Comparison of ENCODE assay signal across 8 cellular contexts in the genomic region with DNA sequence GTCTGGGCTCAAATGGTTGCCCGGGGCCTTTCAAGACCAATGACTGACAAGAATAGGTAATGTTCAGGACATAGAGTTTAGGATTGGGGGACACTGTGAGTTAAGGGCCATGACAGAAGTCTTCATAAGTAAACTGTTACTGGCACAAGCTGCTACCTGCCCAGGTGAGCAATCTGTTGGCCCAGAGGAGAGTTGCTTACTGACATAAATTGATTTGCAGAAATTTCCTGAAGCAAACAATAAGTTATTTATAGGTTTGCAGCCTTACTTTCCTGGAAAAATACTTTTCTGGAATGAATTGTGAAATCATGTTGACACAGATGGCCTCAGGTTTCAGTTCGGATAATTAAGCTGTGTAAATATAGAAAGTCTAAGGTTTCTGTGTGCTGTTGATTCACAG.
DNase-seq lines count a peak whose midpoint lies in the region; ATAC-seq and TF ChIP-seq lines count a peak whose summit lies in the region.
"Not testable (repeated sequence)": the region's sequence is repeated elsewhere in the genome, so short reads cannot be mapped to it uniquely, and the experiment has no call there.

No MANE protein-coding gene starts in this region.

- DNase-seq in DMS 273 (lab: John Stamatoyannopoulos, UW; ENCODE audit: unreplicated experiment), result peak; percentile 37
- DNase-seq in NCI-H510A treated with DMSO at 0.1 percent for 48 hours (lab: John Stamatoyannopoulos, UW), result peak; percentile 54
- DNase-seq in activated B cell treated with CpG ODN at 0.5 μM for 24 hours; hepatocyte (ENCODE audit: low spot score); osteocyte (ENCODE audit: extremely low spot score, unreplicated experiment); upper lobe of right lung: not testable (repeated sequence)
- DNase-seq in MCF 10A (ENCODE audit: unreplicated experiment), result peak; percentile 65

- H3K9me3 ChIP-seq in Loucy (ENCODE audit: insufficient read depth, low read depth, low read length); hepatocyte (ENCODE audit: low read depth); upper lobe of right lung: not testable (repeated sequence)

- peaks cover 15% of the 10 kb centered on the region for H3K4me1 Mint-ChIP-seq in activated B cell treated with CpG ODN at 0.5 μM for 24 hours
- H3K4me1 Mint-ChIP-seq in MCF 10A (ENCODE audit: insufficient read depth, unreplicated experiment), result not testable (repeated sequence)
- H3K4me1 Mint-ChIP-seq in osteocyte (ENCODE audit: unreplicated experiment), result peaks cover 18% of the 10 kb centered on the region

- not testable (repeated sequence) for H3K36me3 Mint-ChIP-seq in activated B cell treated with CpG ODN at 0.5 μM for 24 hours (ENCODE audit: low read depth); MCF 10A (ENCODE audit: insufficient read depth, unreplicated experiment); osteocyte (ENCODE audit: unreplicated experiment)

- WGBS in hepatocyte (ENCODE audit: low lambda C conversion rate, missing lambda C conversion rate), result 56% methylated on average over 2 of the region's 2 CpGs

- not testable (repeated sequence) for H3K27me3 Mint-ChIP-seq in activated B cell treated with CpG ODN at 0.5 μM for 24 hours; MCF 10A (ENCODE audit: insufficient read depth, unreplicated experiment); osteocyte (ENCODE audit: unreplicated experiment)

- H3K27ac Mint-ChIP-seq in activated B cell treated with CpG ODN at 0.5 μM for 24 hours (peak overlapping the region; percentile 66), MCF 10A (ENCODE audit: low read depth, unreplicated experiment) (peak overlapping the region; percentile 66), osteocyte (ENCODE audit: unreplicated experiment) (peak overlapping the region; percentile 41)

- peak overlapping the region; percentile 85 for H3K27ac ChIP-seq in hepatocyte
- H3K27ac ChIP-seq in upper lobe of right lung, result peak overlapping the region; percentile 36

- TF ChIP-seq CTCF in Loucy (conservative IDR thresholded peaks at IDR 0.05; ENCODE audit: low read length); activated B cell treated with CpG ODN at 0.5 μM for 24 hours (IDR thresholded peaks at IDR 0.05); MCF 10A (IDR thresholded peaks at IDR 0.05; ENCODE audit: unreplicated experiment); hepatocyte (IDR thresholded peaks at IDR 0.05; ENCODE audit: poor library complexity); osteocyte (IDR thresholded peaks at IDR 0.05); upper lobe of right lung (IDR thresholded peaks at IDR 0.05): not testable (repeated sequence)

- ATAC-seq in activated B cell treated with CpG ODN at 0.5 μM for 24 hours (ENCODE audit: low read depth); upper lobe of right lung: not testable (repeated sequence)

- H3K9me3 Mint-ChIP-seq in activated B cell treated with CpG ODN at 0.5 μM for 24 hours; MCF 10A (ENCODE audit: unreplicated experiment); osteocyte (ENCODE audit: unreplicated experiment): not testable (repeated sequence)

- H3K9me2 ChIP-seq in Loucy (replicated peaks; ENCODE audit: low read depth, low read length); hepatocyte (replicated peaks; ENCODE audit: insufficient read depth): not testable (repeated sequence)

- CTCF ChIA-PET in activated B cell treated with CpG ODN at 0.5 μM for 24 hours (lab: Charles Lee); MCF 10A (lab: Yijun Ruan, JAX): not testable (repeated sequence)

- H3K79me2 ChIP-seq in Loucy (ENCODE audit: insufficient read depth, low read length) (peaks cover 25% of the 10 kb centered on the region), hepatocyte (peaks cover 13% of the 10 kb centered on the region)

- intact Hi-C loops in activated B cell treated with CpG ODN at 0.5 μM for 24 hours (cut with micrococcal nuclease), result loop anchor here (10.0 kb wide), 1 partner anchor 669 kb away; the partner anchor contains the start of genes BRIX1 and RAD1
- intact Hi-C loops in MCF 10A (cut with micrococcal nuclease); upper lobe of right lung (cut with DNase I): not testable (repeated sequence)

- not testable (repeated sequence) for H3K36me3 ChIP-seq in Loucy (ENCODE audit: insufficient read depth, low read length); hepatocyte (replicated peaks; ENCODE audit: insufficient read depth, low read depth); upper lobe of right lung

- POLR2A ChIA-PET in activated B cell treated with CpG ODN at 0.5 μM for 24 hours (lab: Charles Lee), result not testable (repeated sequence)
- POLR2A ChIA-PET in MCF 10A (lab: Yijun Ruan, JAX), result interaction anchor here (0.7 kb wide), 1 partner anchor 684 kb away, joined by 3 read pairs; the partner anchor contains the start of gene DNAJC21

- not testable (repeated sequence) for H3K27me3 ChIP-seq in Loucy (ENCODE audit: insufficient read depth, low read length, poor library complexity, severe bottlenecking); hepatocyte; upper lobe of right lung

- H2AFZ ChIP-seq in Loucy (ENCODE audit: low read length); hepatocyte: not testable (repeated sequence)

- peak overlapping the region; percentile 72 for H3K4me3 ChIP-seq in Loucy (ENCODE audit: low read length, poor library complexity, severe bottlenecking)
- H3K4me3 ChIP-seq in hepatocyte, upper lobe of right lung: not testable (repeated sequence)

- H4K20me1 ChIP-seq in Loucy (ENCODE audit: insufficient read depth, low read length, poor library complexity, severe bottlenecking); hepatocyte (ENCODE audit: insufficient read depth, poor library complexity, severe bottlenecking): not testable (repeated sequence)

- peak overlapping the region; percentile 68 for H3K9ac ChIP-seq in Loucy (ENCODE audit: low read depth, low read length, poor library complexity, severe bottlenecking)

- not testable (repeated sequence) for H3K4me1 ChIP-seq in Loucy (ENCODE audit: insufficient read depth, low read length, poor library complexity, severe bottlenecking); hepatocyte (ENCODE audit: insufficient read depth); upper lobe of right lung

- H3K4me2 ChIP-seq in Loucy (ENCODE audit: low read depth, low read length, poor library complexity, severe bottlenecking) (peak overlapping the region; percentile 70), hepatocyte (peak overlapping the region; percentile 73)

- BruUV-seq in MCF 10A (replicated peaks; lab: Mats Ljungman, UMichigan), result not testable (repeated sequence)

- H3K4me3 Mint-ChIP-seq in activated B cell treated with CpG ODN at 0.5 μM for 24 hours (peak overlapping the region; percentile 46), MCF 10A (ENCODE audit: unreplicated experiment) (peak overlapping the region; percentile 61), osteocyte (ENCODE audit: unreplicated experiment) (peak overlapping the region; percentile 40)

- not testable (repeated sequence) for H3F3A ChIP-seq in Loucy (ENCODE audit: low read depth)
